ENCODE assay signal across 11 cellular contexts in the genomic region with DNA sequence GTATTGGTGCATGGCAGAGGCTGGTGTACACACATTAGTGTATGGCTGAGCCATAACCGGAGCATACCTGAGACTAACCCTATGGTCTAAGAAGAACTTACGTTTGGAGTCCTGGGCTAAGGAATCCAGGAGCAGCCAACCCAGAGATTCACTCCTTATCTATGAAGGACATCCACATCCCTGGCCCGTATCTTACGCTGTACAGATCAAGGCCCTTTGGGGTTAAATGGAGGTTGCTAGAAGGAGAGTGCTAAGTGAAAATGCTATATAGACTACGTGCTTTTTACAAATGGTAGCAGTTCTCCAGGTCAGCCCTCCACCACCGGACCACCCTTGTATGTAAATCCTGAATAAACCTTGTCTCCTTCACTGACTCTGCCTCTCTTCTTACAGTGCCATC. TPM values are rescaled to one million over a fixed set of nuclear protein-coding genes. Genes with fewer than 3 reads are reported as not detected.
DNase-seq lines count a peak whose midpoint lies in the region; ATAC-seq and TF ChIP-seq lines count a peak whose summit lies in the region.
"Had no signal": no experiment of that assay in that cellular context is flagged by ENCODE, and none has a peak within 500 bp of the region (broad histone marks: within the 10 kb centered on the region; RNA-seq: fewer than 3 reads in every experiment).

No MANE protein-coding gene starts in this region.

- H3K27ac Mint-ChIP-seq in activated naive CD8-positive, alpha-beta T cell treated with anti-CD3 and anti-CD28 coated beads for 36 hours = peak overlapping the region; percentile 73
- no peak overlapping the region for H3K27ac Mint-ChIP-seq in activated naive CD8-positive, alpha-beta T cell treated with anti-CD3 and anti-CD28 coated beads, Interleukin-2, amount 50 U/mL, for 24 hours
- no peak overlapping the region for H3K27ac Mint-ChIP-seq in osteocyte (ENCODE audit: unreplicated experiment)

- TF ChIP-seq CTCF in VCaP (conservative IDR thresholded peaks at IDR 0.05) (no peak), stomach (IDR thresholded peaks at IDR 0.05) (no peak), osteocyte (IDR thresholded peaks at IDR 0.05) (no peak)

- peak overlapping the region; percentile 97 for H3K9ac ChIP-seq in iPS-15b (ENCODE audit: low read depth, low read length)

- H3K4me3 ChIP-seq in iPS-15b (ENCODE audit: low read depth, low read length) = peak overlapping the region; percentile 98
- H3K4me3 ChIP-seq in stomach = peak overlapping the region; percentile 56 to 82 (median 76)

- ATAC-seq in activated naive CD8-positive, alpha-beta T cell treated with anti-CD3 and anti-CD28 coated beads, Interleukin-2, amount 50 U/mL, for 24 hours = no peak
- no peak for ATAC-seq in GM19452 (IDR thresholded peaks at IDR 0.05; ENCODE audit: unreplicated experiment)
- ATAC-seq: naive thymus-derived CD8-positive, alpha-beta T cell had no signal

- TF ChIP-seq EP300 in stomach (IDR thresholded peaks at IDR 0.05) = no peak

- H3K27me3 ChIP-seq in iPS-15b (ENCODE audit: control insufficient read depth, insufficient read depth, low read length) (no peaks in the 10 kb centered on the region), stomach (no peaks in the 10 kb centered on the region)

- WGBS in stomach, 5 donors = 68 to 82% (median 74%) methylated on average over 6 of the region's 6 CpGs

- H3K9me3 ChIP-seq in iPS-15b (ENCODE audit: control insufficient read depth, insufficient read depth, low read length) (no peaks in the 10 kb centered on the region), stomach (no peaks in the 10 kb centered on the region)

- no peak for DNase-seq in activated naive CD8-positive, alpha-beta T cell treated with anti-CD3 and anti-CD28 coated beads for 36 hours
- no peak for DNase-seq in activated naive CD8-positive, alpha-beta T cell treated with anti-CD3 and anti-CD28 coated beads, Interleukin-2, amount 50 U/mL, for 24 hours
- DNase-seq in stomach (no peak), NCI-H82 (lab: John Stamatoyannopoulos, UW) (no peak), osteocyte (ENCODE audit: extremely low spot score, unreplicated experiment) (no peak)
- DNase-seq: naive thymus-derived CD8-positive, alpha-beta T cell; NCI-H1105 treated with DMSO at 0.1 percent for 48 hours had no signal

- no peak for TF ChIP-seq POLR2A in stomach (IDR thresholded peaks at IDR 0.05)

- H3K9me3 Mint-ChIP-seq in activated naive CD8-positive, alpha-beta T cell treated with anti-CD3 and anti-CD28 coated beads for 36 hours = no peaks in the 10 kb centered on the region
- no peaks in the 10 kb centered on the region for H3K9me3 Mint-ChIP-seq in activated naive CD8-positive, alpha-beta T cell treated with anti-CD3 and anti-CD28 coated beads, Interleukin-2, amount 50 U/mL, for 24 hours
- H3K9me3 Mint-ChIP-seq in osteocyte (ENCODE audit: unreplicated experiment) = no peaks in the 10 kb centered on the region
- H3K9me3 Mint-ChIP-seq: naive thymus-derived CD8-positive, alpha-beta T cell had no signal

- H3K27me3 Mint-ChIP-seq in activated naive CD8-positive, alpha-beta T cell treated with anti-CD3 and anti-CD28 coated beads for 36 hours = no peaks in the 10 kb centered on the region
- H3K27me3 Mint-ChIP-seq in activated naive CD8-positive, alpha-beta T cell treated with anti-CD3 and anti-CD28 coated beads, Interleukin-2, amount 50 U/mL, for 24 hours = no peaks in the 10 kb centered on the region
- no peaks in the 10 kb centered on the region for H3K27me3 Mint-ChIP-seq in osteocyte (ENCODE audit: unreplicated experiment)
- H3K27me3 Mint-ChIP-seq: naive thymus-derived CD8-positive, alpha-beta T cell had no signal

- H3K4me1 ChIP-seq in iPS-15b (ENCODE audit: control insufficient read depth, insufficient read depth, low read length) (peaks cover 5% of the 10 kb centered on the region), stomach (peaks cover 13 to 38% (median 30%) of the 10 kb centered on the region in 4 donors)

- H3K36me3 ChIP-seq in iPS-15b (ENCODE audit: control insufficient read depth, insufficient read depth, low read length) (no peaks in the 10 kb centered on the region), stomach (peaks cover 0 to 14% (median 11%) of the 10 kb centered on the region in 4 donors)

- peaks cover 17% of the 10 kb centered on the region for H3K4me1 Mint-ChIP-seq in activated naive CD8-positive, alpha-beta T cell treated with anti-CD3 and anti-CD28 coated beads for 36 hours
- peaks cover 11% of the 10 kb centered on the region for H3K4me1 Mint-ChIP-seq in activated naive CD8-positive, alpha-beta T cell treated with anti-CD3 and anti-CD28 coated beads, Interleukin-2, amount 50 U/mL, for 24 hours
- H3K4me1 Mint-ChIP-seq in osteocyte (ENCODE audit: unreplicated experiment) = peaks cover 13% of the 10 kb centered on the region

- H3K4me3 Mint-ChIP-seq in activated naive CD8-positive, alpha-beta T cell treated with anti-CD3 and anti-CD28 coated beads for 36 hours = no peak overlapping the region
- H3K4me3 Mint-ChIP-seq in activated naive CD8-positive, alpha-beta T cell treated with anti-CD3 and anti-CD28 coated beads, Interleukin-2, amount 50 U/mL, for 24 hours = no peak overlapping the region
- no peak overlapping the region for H3K4me3 Mint-ChIP-seq in osteocyte (ENCODE audit: unreplicated experiment)

- peak overlapping the region; percentile 97 for H3K27ac ChIP-seq in VCaP
- H3K27ac ChIP-seq in stomach = no peak overlapping the region
- H3K27ac ChIP-seq: C4-2B had no signal

- intact Hi-C loops in stomach (cut with DNase I; ENCODE audit: low total_unique reads) = no loop called here

- peaks cover 22% of the 10 kb centered on the region for H3K36me3 Mint-ChIP-seq in activated naive CD8-positive, alpha-beta T cell treated with anti-CD3 and anti-CD28 coated beads for 36 hours
- peaks cover 14% of the 10 kb centered on the region for H3K36me3 Mint-ChIP-seq in activated naive CD8-positive, alpha-beta T cell treated with anti-CD3 and anti-CD28 coated beads, Interleukin-2, amount 50 U/mL, for 24 hours (ENCODE audit: low read depth)
- peaks cover 12% of the 10 kb centered on the region for H3K36me3 Mint-ChIP-seq in osteocyte (ENCODE audit: unreplicated experiment)

RNA-seq across cellular contexts. Expression of a gene that starts 1.9 kb away (rescaled TPM):
- total RNA-seq in activated naive CD8-positive, alpha-beta T cell treated with anti-CD3 and anti-CD28 coated beads for 36 hours = 10 to 100 TPM; 63.6 TPM
- total RNA-seq in stomach (10 to 100 TPM in 4 of 5 donors, 1 to 10 TPM in 1; 7.0 to 44.6 (median 23.0) TPM), osteocyte (46.1 and 48.4 TPM in 2 replicates)
- polyA plus RNA-seq in stomach = 10 to 100 TPM; 33.9 to 44.6 (median 36.0) TPM

RNA-seq across cellular contexts. Expression of a gene that starts 8.5 kb away (rescaled TPM):
- 10 to 100 TPM; 11.2 to 11.6 TPM for total RNA-seq in activated naive CD8-positive, alpha-beta T cell treated with anti-CD3 and anti-CD28 coated beads for 36 hours
- total RNA-seq in stomach (10 to 100 TPM in 1 of 5 donors, 1 to 10 TPM in 2, not detected in 2; 2.9 to 49.6 (median 5.0) TPM), osteocyte (7.2 and 8.9 TPM in 2 replicates)
- 1 to 10 TPM; 4.0 to 9.7 (median 6.3) TPM for polyA plus RNA-seq in stomach
